In genomic region chr12:2227360-2227759, GRCh38 we compare ENCODE assay signal across 22 cellular contexts.
"Had no signal": no experiment of that assay in that cellular context is flagged by ENCODE, and none has a peak within 500 bp of the region (broad histone marks: within the 10 kb centered on the region; RNA-seq: fewer than 3 reads in every experiment).

No MANE protein-coding gene starts in this region.

- H3K9me3 ChIP-seq: MG63, SJSA1 had no signal

- H3K27me3 ChIP-seq: MG63, SJSA1 had no signal

- H3K27ac ChIP-seq: SJSA1, SK-N-MC had no signal

- H3K36me3 ChIP-seq: MG63, SJSA1 had no signal

- DNase-seq: Karpas-422, KG1, MG63, NCI-H1092, NCI-H1105 treated with DMSO at 0.1 percent for 48 hours, NCI-H1417 treated with DMSO at 0.1 percent for 48 hours, NCI-H146, NCI-H1694 treated with DMSO at 0.1 percent for 48 hours, NCI-H1930, NCI-H2081 treated with DMSO at 0.1 percent for 48 hours, NCI-H2171, NCI-H226, NCI-H446, NCI-H510A, NCI-H524 treated with DMSO at 0.1 percent for 48 hours, NCI-H69, NCI-H774, Right ventricle myocardium superior, RPMI8226, SIG-M5 had no signal

- H3K4me3 ChIP-seq: MG63, SJSA1, SK-N-MC had no signal
